1 cellular context compared by ENCODE assay signal in genomic region chr13:49792550-49793324, GRCh38.
TF ChIP-seq lines count a peak whose summit lies in the region.

TSS of gene KPNA3 (minus strand) at chr13:49792682. CDS start at chr13:49792506, 176 bp downstream.

TF ChIP-seq in HepG2, 621 proteins besides CTCF, POLR2A, EP300 and RAD21 (continued from another document and continues in another):
- no peak for TF ChIP-seq LBX2 (CRISPR knock-in tag; IDR thresholded peaks at IDR 0.05; ENCODE audit: borderline replicate concordance)
- no peak for TF ChIP-seq ZBTB42 (CRISPR knock-in tag; IDR thresholded peaks at IDR 0.05)
- TF ChIP-seq ZNF816 (CRISPR knock-in tag; IDR thresholded peaks at IDR 0.05; ENCODE audit: borderline replicate concordance), result peak; percentile 80; the same call in 1 of the 2 replicates
- 0 out of 2 replicates have a peak, but pooled peaks have one; percentile 52 for TF ChIP-seq ZBTB8A (CRISPR knock-in tag; IDR thresholded peaks at IDR 0.05; ENCODE audit: borderline replicate concordance, low read depth)
- no peak for TF ChIP-seq ZNF484 (CRISPR knock-in tag; IDR thresholded peaks at IDR 0.05; ENCODE audit: borderline replicate concordance, low read depth)
- no peak for TF ChIP-seq TERF1 (CRISPR knock-in tag; IDR thresholded peaks at IDR 0.05)
- TF ChIP-seq MED13 (CRISPR knock-in tag; IDR thresholded peaks at IDR 0.05), result peak; percentile 31; the same call in 1 of the 2 replicates
- no peak for TF ChIP-seq RFX3 (CRISPR knock-in tag; IDR thresholded peaks at IDR 0.05)
- TF ChIP-seq GZF1 (CRISPR knock-in tag; IDR thresholded peaks at IDR 0.05), result no peak
- TF ChIP-seq ZKSCAN5 (CRISPR knock-in tag; IDR thresholded peaks at IDR 0.05), result 0 out of 2 replicates have a peak, but pooled peaks have one; percentile 20
- TF ChIP-seq TFE3 (CRISPR knock-in tag; IDR thresholded peaks at IDR 0.05), result peak; percentile 69
- no peak for TF ChIP-seq PAF1 (CRISPR knock-in tag; IDR thresholded peaks at IDR 0.05)
- no peak for TF ChIP-seq ATF7 (IDR thresholded peaks at IDR 0.05)
- TF ChIP-seq ATF7 (CRISPR knock-in tag; IDR thresholded peaks at IDR 0.05), result peak; percentile 65
- peak; percentile 80; the same call in 1 of the 2 replicates for TF ChIP-seq ZMYM4 (CRISPR knock-in tag; IDR thresholded peaks at IDR 0.05)
- no peak for TF ChIP-seq MZF1 (CRISPR knock-in tag; IDR thresholded peaks at IDR 0.05; ENCODE audit: borderline replicate concordance)
- TF ChIP-seq CBX2 (IDR thresholded peaks at IDR 0.05; ENCODE audit: low read depth, low read length), result no peak
- no peak for TF ChIP-seq CBX2 (CRISPR knock-in tag; IDR thresholded peaks at IDR 0.05; ENCODE audit: low read depth)
- TF ChIP-seq ZNF335 (CRISPR knock-in tag; IDR thresholded peaks at IDR 0.05), result 0 out of 2 replicates have a peak, but pooled peaks have one; percentile 57
- peak; percentile 70; the same call in 1 of the 2 replicates for TF ChIP-seq ZBED4 (CRISPR knock-in tag; IDR thresholded peaks at IDR 0.05; ENCODE audit: borderline replicate concordance)
- TF ChIP-seq ARID3A (IDR thresholded peaks at IDR 0.05; ENCODE audit: low read depth, low read length), result no peak
- TF ChIP-seq, protein P1, sequence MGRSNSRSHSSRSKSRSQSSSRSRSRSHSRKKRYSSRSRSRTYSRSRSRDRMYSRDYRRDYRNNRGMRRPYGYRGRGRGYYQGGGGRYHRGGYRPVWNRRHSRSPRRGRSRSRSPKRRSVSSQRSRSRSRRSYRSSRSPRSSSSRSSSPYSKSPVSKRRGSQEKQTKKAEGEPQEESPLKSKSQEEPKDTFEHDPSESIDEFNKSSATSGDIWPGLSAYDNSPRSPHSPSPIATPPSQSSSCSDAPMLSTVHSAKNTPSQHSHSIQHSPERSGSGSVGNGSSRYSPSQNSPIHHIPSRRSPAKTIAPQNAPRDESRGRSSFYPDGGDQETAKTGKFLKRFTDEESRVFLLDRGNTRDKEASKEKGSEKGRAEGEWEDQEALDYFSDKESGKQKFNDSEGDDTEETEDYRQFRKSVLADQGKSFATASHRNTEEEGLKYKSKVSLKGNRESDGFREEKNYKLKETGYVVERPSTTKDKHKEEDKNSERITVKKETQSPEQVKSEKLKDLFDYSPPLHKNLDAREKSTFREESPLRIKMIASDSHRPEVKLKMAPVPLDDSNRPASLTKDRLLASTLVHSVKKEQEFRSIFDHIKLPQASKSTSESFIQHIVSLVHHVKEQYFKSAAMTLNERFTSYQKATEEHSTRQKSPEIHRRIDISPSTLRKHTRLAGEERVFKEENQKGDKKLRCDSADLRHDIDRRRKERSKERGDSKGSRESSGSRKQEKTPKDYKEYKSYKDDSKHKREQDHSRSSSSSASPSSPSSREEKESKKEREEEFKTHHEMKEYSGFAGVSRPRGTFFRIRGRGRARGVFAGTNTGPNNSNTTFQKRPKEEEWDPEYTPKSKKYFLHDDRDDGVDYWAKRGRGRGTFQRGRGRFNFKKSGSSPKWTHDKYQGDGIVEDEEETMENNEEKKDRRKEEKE (IDR thresholded peaks at IDR 0.05), result no peak
- TF ChIP-seq, protein P2, sequence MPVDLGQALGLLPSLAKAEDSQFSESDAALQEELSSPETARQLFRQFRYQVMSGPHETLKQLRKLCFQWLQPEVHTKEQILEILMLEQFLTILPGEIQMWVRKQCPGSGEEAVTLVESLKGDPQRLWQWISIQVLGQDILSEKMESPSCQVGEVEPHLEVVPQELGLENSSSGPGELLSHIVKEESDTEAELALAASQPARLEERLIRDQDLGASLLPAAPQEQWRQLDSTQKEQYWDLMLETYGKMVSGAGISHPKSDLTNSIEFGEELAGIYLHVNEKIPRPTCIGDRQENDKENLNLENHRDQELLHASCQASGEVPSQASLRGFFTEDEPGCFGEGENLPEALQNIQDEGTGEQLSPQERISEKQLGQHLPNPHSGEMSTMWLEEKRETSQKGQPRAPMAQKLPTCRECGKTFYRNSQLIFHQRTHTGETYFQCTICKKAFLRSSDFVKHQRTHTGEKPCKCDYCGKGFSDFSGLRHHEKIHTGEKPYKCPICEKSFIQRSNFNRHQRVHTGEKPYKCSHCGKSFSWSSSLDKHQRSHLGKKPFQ (CRISPR knock-in tag; IDR thresholded peaks at IDR 0.05; ENCODE audit: insufficient replicate concordance), result no peak
- peak; percentile 43; the same call in 1 of the 2 replicates for TF ChIP-seq ZNF362 (CRISPR knock-in tag; IDR thresholded peaks at IDR 0.05; ENCODE audit: borderline replicate concordance)
- TF ChIP-seq NFATC3 (CRISPR knock-in tag; IDR thresholded peaks at IDR 0.05), result no peak
- TF ChIP-seq ZNF792 (CRISPR knock-in tag; IDR thresholded peaks at IDR 0.05), result 0 out of 2 replicates have a peak, but pooled peaks have one; percentile 55
- no peak for TF ChIP-seq NFE2 (CRISPR knock-in tag; IDR thresholded peaks at IDR 0.05)
- TF ChIP-seq, protein P3, sequence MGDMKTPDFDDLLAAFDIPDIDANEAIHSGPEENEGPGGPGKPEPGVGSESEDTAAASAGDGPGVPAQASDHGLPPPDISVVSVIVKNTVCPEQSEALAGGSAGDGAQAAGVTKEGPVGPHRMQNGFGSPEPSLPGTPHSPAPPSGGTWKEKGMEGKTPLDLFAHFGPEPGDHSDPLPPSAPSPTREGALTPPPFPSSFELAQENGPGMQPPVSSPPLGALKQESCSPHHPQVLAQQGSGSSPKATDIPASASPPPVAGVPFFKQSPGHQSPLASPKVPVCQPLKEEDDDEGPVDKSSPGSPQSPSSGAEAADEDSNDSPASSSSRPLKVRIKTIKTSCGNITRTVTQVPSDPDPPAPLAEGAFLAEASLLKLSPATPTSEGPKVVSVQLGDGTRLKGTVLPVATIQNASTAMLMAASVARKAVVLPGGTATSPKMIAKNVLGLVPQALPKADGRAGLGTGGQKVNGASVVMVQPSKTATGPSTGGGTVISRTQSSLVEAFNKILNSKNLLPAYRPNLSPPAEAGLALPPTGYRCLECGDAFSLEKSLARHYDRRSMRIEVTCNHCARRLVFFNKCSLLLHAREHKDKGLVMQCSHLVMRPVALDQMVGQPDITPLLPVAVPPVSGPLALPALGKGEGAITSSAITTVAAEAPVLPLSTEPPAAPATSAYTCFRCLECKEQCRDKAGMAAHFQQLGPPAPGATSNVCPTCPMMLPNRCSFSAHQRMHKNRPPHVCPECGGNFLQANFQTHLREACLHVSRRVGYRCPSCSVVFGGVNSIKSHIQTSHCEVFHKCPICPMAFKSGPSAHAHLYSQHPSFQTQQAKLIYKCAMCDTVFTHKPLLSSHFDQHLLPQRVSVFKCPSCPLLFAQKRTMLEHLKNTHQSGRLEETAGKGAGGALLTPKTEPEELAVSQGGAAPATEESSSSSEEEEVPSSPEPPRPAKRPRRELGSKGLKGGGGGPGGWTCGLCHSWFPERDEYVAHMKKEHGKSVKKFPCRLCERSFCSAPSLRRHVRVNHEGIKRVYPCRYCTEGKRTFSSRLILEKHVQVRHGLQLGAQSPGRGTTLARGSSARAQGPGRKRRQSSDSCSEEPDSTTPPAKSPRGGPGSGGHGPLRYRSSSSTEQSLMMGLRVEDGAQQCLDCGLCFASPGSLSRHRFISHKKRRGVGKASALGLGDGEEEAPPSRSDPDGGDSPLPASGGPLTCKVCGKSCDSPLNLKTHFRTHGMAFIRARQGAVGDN (CRISPR knock-in tag; IDR thresholded peaks at IDR 0.05), result peak; percentile 92
- TF ChIP-seq TBX3 (IDR thresholded peaks at IDR 0.05; ENCODE audit: borderline replicate concordance), result no peak; the same call in 1 of the 2 replicates
- TF ChIP-seq MED8 (CRISPR knock-in tag; IDR thresholded peaks at IDR 0.05; ENCODE audit: insufficient replicate concordance), result no peak
- TF ChIP-seq ZNF234 (CRISPR knock-in tag; conservative IDR thresholded peaks at IDR 0.05), result no peak
- TF ChIP-seq SALL2 (CRISPR knock-in tag; IDR thresholded peaks at IDR 0.05), result no peak
- no peak for TF ChIP-seq PCBP1 (IDR thresholded peaks at IDR 0.05; ENCODE audit: borderline replicate concordance, low read depth, low read length)
- peak; percentile 79 for TF ChIP-seq ISL2 (CRISPR knock-in tag; IDR thresholded peaks at IDR 0.05)
- TF ChIP-seq ZNF496 (CRISPR knock-in tag; IDR thresholded peaks at IDR 0.05; ENCODE audit: insufficient replicate concordance), result no peak
- no peak for TF ChIP-seq ZNF136 (CRISPR knock-in tag; IDR thresholded peaks at IDR 0.05; ENCODE audit: low read depth)
- peak; percentile 76 for TF ChIP-seq ZNF557 (CRISPR knock-in tag; IDR thresholded peaks at IDR 0.05)
- TF ChIP-seq MYNN (CRISPR knock-in tag; IDR thresholded peaks at IDR 0.05; ENCODE audit: low read depth), result no peak
- peak; percentile 24; the same call in 1 of the 2 replicates for TF ChIP-seq ZC3H4 (CRISPR knock-in tag; IDR thresholded peaks at IDR 0.05; ENCODE audit: borderline replicate concordance)
- peak; percentile 61; the same call in 1 of the 2 replicates for TF ChIP-seq ZNF75D (CRISPR knock-in tag; IDR thresholded peaks at IDR 0.05; ENCODE audit: borderline replicate concordance)
- TF ChIP-seq TP53 (CRISPR knock-in tag; conservative IDR thresholded peaks at IDR 0.05), result no peak
- TF ChIP-seq ZFYVE20 (CRISPR knock-in tag; IDR thresholded peaks at IDR 0.05; ENCODE audit: borderline replicate concordance, low read depth), result no peak
